Comparison of ENCODE assay signal across 8 cellular contexts in genomic region chr10:1047937-1048336, GRCh38. TPM values are rescaled to one million over a fixed set of nuclear protein-coding genes. Genes with fewer than 3 reads are reported as not detected.
DNase-seq lines count a peak whose midpoint lies in the region; ATAC-seq and TF ChIP-seq lines count a peak whose summit lies in the region.

No MANE protein-coding gene starts in this region.

- H3K9me3 Mint-ChIP-seq in activated CD8-positive, alpha-beta T cell treated with anti-CD3 and anti-CD28 coated beads for 36 hours, result no peaks in the 10 kb centered on the region
- no peaks in the 10 kb centered on the region for H3K9me3 Mint-ChIP-seq in stimulated activated naive B cell treated with anti-CD40 and anti-IgM and Interleukin-4, amounts not matched to agents 10 μg/mL and 1 μg/mL and 100 μg/mL, for 72 hours

- H3K27me3 Mint-ChIP-seq in activated CD8-positive, alpha-beta T cell treated with anti-CD3 and anti-CD28 coated beads for 36 hours, result no peaks in the 10 kb centered on the region
- no peaks in the 10 kb centered on the region for H3K27me3 Mint-ChIP-seq in stimulated activated naive B cell treated with anti-CD40 and anti-IgM and Interleukin-4, amounts not matched to agents 10 μg/mL and 1 μg/mL and 100 μg/mL, for 72 hours

- intact Hi-C loops in activated CD8-positive, alpha-beta T cell treated with anti-CD3 and anti-CD28 coated beads for 36 hours (cut with micrococcal nuclease), result no loop called here

- H3K4me3 ChIP-seq in iPS-11a (ENCODE audit: low read depth, low read length), result peak overlapping the region; percentile 93

- peaks cover 63% of the 10 kb centered on the region for H3K36me3 Mint-ChIP-seq in activated CD8-positive, alpha-beta T cell treated with anti-CD3 and anti-CD28 coated beads for 36 hours (ENCODE audit: low read depth)
- H3K36me3 Mint-ChIP-seq in stimulated activated naive B cell treated with anti-CD40 and anti-IgM and Interleukin-4, amounts not matched to agents 10 μg/mL and 1 μg/mL and 100 μg/mL, for 72 hours, result peaks cover 41 to 59% of the 10 kb centered on the region in 2 donors

- H3K4me1 Mint-ChIP-seq in activated CD8-positive, alpha-beta T cell treated with anti-CD3 and anti-CD28 coated beads for 36 hours (ENCODE audit: low read depth), result peaks cover 65% of the 10 kb centered on the region
- H3K4me1 Mint-ChIP-seq in stimulated activated naive B cell treated with anti-CD40 and anti-IgM and Interleukin-4, amounts not matched to agents 10 μg/mL and 1 μg/mL and 100 μg/mL, for 72 hours, result peaks cover 30 to 50% of the 10 kb centered on the region in 2 donors

- POLR2A ChIA-PET in activated CD8-positive, alpha-beta T cell treated with anti-CD3 and anti-CD28 coated beads for 36 hours (lab: Charles Lee), result interaction anchor here (0.7 to 3.5 kb wide), 10 partner anchors 10 to 111 kb away, joined by 3 to 24 read pairs (median 3); partner anchors contain the start of gene GTPBP4

- peak overlapping the region; percentile 96 for H3K27ac Mint-ChIP-seq in activated CD8-positive, alpha-beta T cell treated with anti-CD3 and anti-CD28 coated beads for 36 hours
- peak overlapping the region; percentile 98 for H3K27ac Mint-ChIP-seq in stimulated activated naive B cell treated with anti-CD40 and anti-IgM and Interleukin-4, amounts not matched to agents 10 μg/mL and 1 μg/mL and 100 μg/mL, for 72 hours

- CTCF ChIA-PET in activated CD8-positive, alpha-beta T cell treated with anti-CD3 and anti-CD28 coated beads for 36 hours (lab: Charles Lee), result no interaction called here

- H3K4me3 Mint-ChIP-seq in activated CD8-positive, alpha-beta T cell treated with anti-CD3 and anti-CD28 coated beads for 36 hours, result peak overlapping the region; percentile 98
- peak overlapping the region; percentile 96 for H3K4me3 Mint-ChIP-seq in stimulated activated naive B cell treated with anti-CD40 and anti-IgM and Interleukin-4, amounts not matched to agents 10 μg/mL and 1 μg/mL and 100 μg/mL, for 72 hours

- TF ChIP-seq CTCF in activated CD8-positive, alpha-beta T cell treated with anti-CD3 and anti-CD28 coated beads for 36 hours (IDR thresholded peaks at IDR 0.05), result no peak

- ATAC-seq in activated CD8-positive, alpha-beta T cell treated with anti-CD3 and anti-CD28 coated beads for 36 hours, result no peak
- no peak for ATAC-seq in stimulated activated naive B cell treated with anti-CD40 and anti-IgM and Interleukin-4, amounts not matched to agents 10 μg/mL and 1 μg/mL and 100 μg/mL, for 72 hours (replicated peaks)
- ATAC-seq in GM21576 (IDR thresholded peaks at IDR 0.05; ENCODE audit: unreplicated experiment), result no peak

- DNase-seq in activated CD4-positive, alpha-beta T cell treated with anti-CD3 and anti-CD28 coated beads for 48 hours, result peak; percentile 49
- DNase-seq in activated CD4-positive, alpha-beta T cell treated with anti-CD3 and anti-CD28 coated beads, Interleukin-2, amount 50 U/mL, for 4 hours, result no peak
- DNase-seq in activated CD8-positive, alpha-beta T cell treated with anti-CD3 and anti-CD28 coated beads for 36 hours, result peak; percentile 36
- DNase-seq in stimulated activated naive B cell treated with anti-CD40 and anti-IgM and Interleukin-4, amounts not matched to agents 10 μg/mL and 1 μg/mL and 100 μg/mL, for 72 hours, result no peak
- DNase-seq in effector CD4-positive, alpha-beta T cell, result no peak
- DNase-seq in effector CD8-positive, alpha-beta T cell (lab: John Stamatoyannopoulos, UW), result no peak

RNA-seq across cellular contexts. Expression of gene IDI1, which starts 1.0 kb away (rescaled TPM):
- 10 to 100 TPM; 67.7 to 69.5 TPM for total RNA-seq in activated CD8-positive, alpha-beta T cell treated with anti-CD3 and anti-CD28 coated beads for 36 hours

RNA-seq across cellular contexts. Expression of gene WDR37, which starts 8.2 kb away (rescaled TPM):
- total RNA-seq in activated CD8-positive, alpha-beta T cell treated with anti-CD3 and anti-CD28 coated beads for 36 hours, result 10 to 100 TPM; 17.2 to 17.9 TPM

RNA-seq across cellular contexts. Expression of gene IDI2, which starts 22.3 kb away (rescaled TPM):
- total RNA-seq in activated CD8-positive, alpha-beta T cell treated with anti-CD3 and anti-CD28 coated beads for 36 hours, result not detected

RNA-seq across cellular contexts. Expression of gene GTPBP4, which starts 59.7 kb away (rescaled TPM):
- total RNA-seq in activated CD8-positive, alpha-beta T cell treated with anti-CD3 and anti-CD28 coated beads for 36 hours, result 100 to 1,000 TPM; 119 to 128 TPM

Comparison
In these comparisons a context has a peak if more than half of its experiments do, and no peak if none do; other contexts are left out.
1. DNase-seq: peak in activated CD4-positive, alpha-beta T cell treated with anti-CD3 and anti-CD28 coated beads for 48 hours (single experiment) and activated CD8-positive, alpha-beta T cell treated with anti-CD3 and anti-CD28 coated beads for 36 hours (single experiment); none in activated CD4-positive, alpha-beta T cell treated with anti-CD3 and anti-CD28 coated beads, Interleukin-2, amount 50 U/mL, for 4 hours (0 of 2), stimulated activated naive B cell treated with anti-CD40 and anti-IgM and Interleukin-4, amounts not matched to agents 10 μg/mL and 1 μg/mL and 100 μg/mL, for 72 hours (single experiment), effector CD4-positive, alpha-beta T cell (single experiment) and effector CD8-positive, alpha-beta T cell (single experiment).